Comparison of ENCODE assay signal across 27 cellular contexts in genomic region chr12:116011217-116011616, GRCh38.
"Had no signal": no experiment of that assay in that cellular context is flagged by ENCODE, and none has a peak within 500 bp of the region (broad histone marks: within the 10 kb centered on the region; RNA-seq: fewer than 3 reads in every experiment).

No MANE protein-coding gene starts in this region.

- DNase-seq: nephron progenitor cell; nucleus accumbens; pancreas; psoas muscle; right cardiac atrium; right lobe of liver; sigmoid colon; small intestine; stimulated activated CD4-positive, alpha-beta T cell treated with anti-CD3 and anti-CD28 coated beads, Interleukin-15, amount 100 ng/mL, for 24 hours; stimulated activated CD4-positive, alpha-beta T cell treated with anti-CD3 and anti-CD28 coated beads, Interleukin-2, amount 100 ng/mL, for 24 hours; stimulated activated CD4-positive, alpha-beta T cell treated with anti-CD3 and anti-CD28 coated beads, Interleukin-2, amount 100 ng/mL, for 48 hours; stimulated activated CD4-positive, alpha-beta T cell treated with anti-CD3 and anti-CD28 coated beads, Interleukin-4, amount 100 ng/mL, for 24 hours; stimulated activated naive B cell treated with anti-CD40 and anti-IgM and Interleukin-4, amounts not matched to agents 10 μg/mL and 1 μg/mL and 100 μg/mL, for 72 hours; stimulated activated naive CD4-positive, alpha-beta T cell treated with Interleukin-2 at 50 U/mL for 16 hours; stomach; thyroid gland; trophoblast cell; upper lobe of left lung had no signal

- H3K9me3 Mint-ChIP-seq: natural killer cell treated with Interleukin-12 subunit alpha and Interleukin-12 subunit beta and Interleukin-15 and Interleukin-18, amount 100 ng/mL, for 72 hours; nephron progenitor cell; neural crest cell; stimulated activated effector memory CD8-positive, alpha-beta T cell treated with anti-CD3 and anti-CD28 coated beads, Interleukin-12 subunit alpha, Interleukin-12 subunit beta, amount 100 ng/mL, for 72 hours; stimulated activated naive B cell treated with anti-CD40 and anti-IgM and Interleukin-4, amounts not matched to agents 10 μg/mL and 1 μg/mL and 100 μg/mL, for 72 hours; stimulated activated naive CD8-positive, alpha-beta T cell treated with anti-CD3 and anti-CD28 coated beads, Interleukin-15, Interleukin-2, amounts not matched to agents 100 ng/mL and 50 ng/mL, for 24 hours had no signal

- H3K27ac Mint-ChIP-seq: stimulated activated effector memory CD8-positive, alpha-beta T cell treated with anti-CD3 and anti-CD28 coated beads, Interleukin-12 subunit alpha, Interleukin-12 subunit beta, amount 100 ng/mL, for 72 hours; stimulated activated naive B cell treated with anti-CD40 and anti-IgM and Interleukin-4, amounts not matched to agents 10 μg/mL and 1 μg/mL and 100 μg/mL, for 72 hours; stimulated activated naive CD8-positive, alpha-beta T cell treated with anti-CD3 and anti-CD28 coated beads, Interleukin-15, Interleukin-2, amounts not matched to agents 100 ng/mL and 50 ng/mL, for 24 hours had no signal

- H3K4me3 ChIP-seq: pancreas, psoas muscle, right lobe of liver, sigmoid colon, stomach, thoracic aorta, thyroid gland, tibial nerve, upper lobe of left lung, vagina had no signal

- H3K9me3 ChIP-seq: neutrophil, pancreas, psoas muscle, right lobe of liver, sigmoid colon, stomach, thoracic aorta, thyroid gland, tibial nerve, upper lobe of left lung, vagina had no signal

- H3K4me3 Mint-ChIP-seq: natural killer cell treated with Interleukin-12 subunit alpha and Interleukin-12 subunit beta and Interleukin-15 and Interleukin-18, amount 100 ng/mL, for 72 hours; nephron progenitor cell; neural crest cell; stimulated activated effector memory CD8-positive, alpha-beta T cell treated with anti-CD3 and anti-CD28 coated beads, Interleukin-12 subunit alpha, Interleukin-12 subunit beta, amount 100 ng/mL, for 72 hours; stimulated activated naive B cell treated with anti-CD40 and anti-IgM and Interleukin-4, amounts not matched to agents 10 μg/mL and 1 μg/mL and 100 μg/mL, for 72 hours; stimulated activated naive CD8-positive, alpha-beta T cell treated with anti-CD3 and anti-CD28 coated beads, Interleukin-15, Interleukin-2, amounts not matched to agents 100 ng/mL and 50 ng/mL, for 24 hours had no signal

- H3K4me1 ChIP-seq: upper lobe of left lung, vagina had no signal

- H3K4me1 Mint-ChIP-seq: stimulated activated naive B cell treated with anti-CD40 and anti-IgM and Interleukin-4, amounts not matched to agents 10 μg/mL and 1 μg/mL and 100 μg/mL, for 72 hours had no signal

- FAIRE-seq: pancreas, small intestine, urothelium cell line had no signal

- H3K27me3 Mint-ChIP-seq: natural killer cell treated with Interleukin-12 subunit alpha and Interleukin-12 subunit beta and Interleukin-15 and Interleukin-18, amount 100 ng/mL, for 72 hours; stimulated activated naive B cell treated with anti-CD40 and anti-IgM and Interleukin-4, amounts not matched to agents 10 μg/mL and 1 μg/mL and 100 μg/mL, for 72 hours; stimulated activated naive CD8-positive, alpha-beta T cell treated with anti-CD3 and anti-CD28 coated beads, Interleukin-15, Interleukin-2, amounts not matched to agents 100 ng/mL and 50 ng/mL, for 24 hours had no signal

- ATAC-seq: natural killer cell treated with Interleukin-12 subunit alpha and Interleukin-12 subunit beta and Interleukin-15 and Interleukin-18, amount 100 ng/mL, for 72 hours; pancreas; right cardiac atrium; right lobe of liver; stimulated activated effector memory CD8-positive, alpha-beta T cell treated with anti-CD3 and anti-CD28 coated beads, Interleukin-12 subunit alpha, Interleukin-12 subunit beta, amount 100 ng/mL, for 72 hours; stimulated activated naive B cell treated with anti-CD40 and anti-IgM and Interleukin-4, amounts not matched to agents 10 μg/mL and 1 μg/mL and 100 μg/mL, for 72 hours had no signal

- H3K27me3 ChIP-seq: neutrophil, pancreas, right lobe of liver, sigmoid colon, stomach, thyroid gland, tibial nerve, upper lobe of left lung, vagina had no signal

- H3K27ac ChIP-seq: neutrophil, pancreas, psoas muscle, right lobe of liver, sigmoid colon, stomach, thoracic aorta, thyroid gland, tibial nerve, upper lobe of left lung, vagina had no signal
